ENCODE assay signal across 8 cellular contexts in the genomic region with DNA sequence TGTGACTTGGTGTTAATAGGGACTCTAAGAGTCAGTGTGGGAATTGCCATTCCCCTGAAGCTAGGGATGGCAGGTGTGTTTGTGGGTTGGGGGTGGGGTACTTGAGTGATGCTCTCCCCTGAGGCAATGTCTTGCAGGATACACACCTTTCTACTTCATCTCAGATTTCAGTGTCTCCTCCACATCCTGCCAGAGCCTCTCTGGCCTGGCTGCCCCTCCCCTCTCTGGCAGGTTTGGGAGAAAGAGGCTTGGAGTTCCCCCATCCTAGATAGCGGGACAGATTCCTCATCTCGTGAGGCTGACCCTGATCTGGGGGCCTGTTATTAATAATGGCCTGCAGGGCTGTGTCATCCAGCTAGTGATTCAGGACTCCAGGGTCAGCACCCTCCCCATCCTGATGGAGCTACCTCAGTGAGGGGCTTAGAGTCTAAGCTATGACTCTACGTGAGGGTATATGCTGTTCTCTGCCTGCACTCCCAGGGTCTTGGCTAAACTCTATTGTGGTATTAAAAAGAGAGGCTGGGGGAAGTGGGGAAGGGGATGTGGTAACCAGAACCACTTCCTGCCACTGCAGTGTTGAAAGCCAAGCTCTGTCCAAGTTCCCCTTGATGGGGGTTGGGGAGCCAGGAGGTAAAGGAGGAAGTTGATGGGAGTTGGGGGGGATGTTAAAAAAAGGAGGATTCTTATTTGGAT. TPM values are rescaled to one million over a fixed set of nuclear protein-coding genes. Genes with fewer than 3 reads are reported as not detected.
DNase-seq lines count a peak whose midpoint lies in the region; ATAC-seq and TF ChIP-seq lines count a peak whose summit lies in the region.

No MANE protein-coding gene starts in this region.

- H3K4me1 ChIP-seq in HUES64 (ENCODE audit: insufficient read depth, low read length) (peaks cover 39% of the 10 kb centered on the region), left lung (peaks cover 0 to 95% of the 10 kb centered on the region in 2 donors)

- H3K4me3 ChIP-seq in HUES64 (ENCODE audit: low read length) (peak overlapping the region; percentile 17; the same call in 1 of the 2 replicates), left lung (peak overlapping the region in 1 of 2 donors; percentile 13), WERI-Rb-1 (ENCODE audit: low read depth, low read length) (no peak overlapping the region)

- H3K36me3 Mint-ChIP-seq in CD4-positive, alpha-beta T cell (ENCODE audit: low read depth), result no peaks in the 10 kb centered on the region
- no peaks in the 10 kb centered on the region for H3K36me3 Mint-ChIP-seq in WTC11
- H3K36me3 Mint-ChIP-seq in nephron progenitor cell (ENCODE audit: low read depth), result no peaks in the 10 kb centered on the region

- H3K9me3 ChIP-seq in CD4-positive, alpha-beta T cell (ENCODE audit: control insufficient read depth, low read length), result no peaks in the 10 kb centered on the region
- H3K9me3 ChIP-seq in HUES64 (ENCODE audit: insufficient read depth, low read depth, low read length) (no peaks in the 10 kb centered on the region), left lung (no peaks in the 10 kb centered on the region), WERI-Rb-1 (ENCODE audit: severe bottlenecking) (no peaks in the 10 kb centered on the region)

- H3K36me3 ChIP-seq in HUES64 (ENCODE audit: insufficient read depth, low read length), result no peaks in the 10 kb centered on the region
- H3K36me3 ChIP-seq in left lung, result no peaks in the 10 kb centered on the region
- no peaks in the 10 kb centered on the region for H3K36me3 ChIP-seq in WERI-Rb-1

- peak; percentile 79 for ATAC-seq in CD4-positive, alpha-beta T cell (ENCODE audit: poor library complexity)
- peak; percentile 72 for ATAC-seq in WTC11
- peak; percentile 66 for ATAC-seq in left lung
- no peak for ATAC-seq in HG03457 (IDR thresholded peaks at IDR 0.05; ENCODE audit: unreplicated experiment)
- no peak for ATAC-seq in HG03108 (IDR thresholded peaks at IDR 0.05; ENCODE audit: unreplicated experiment)

- H3K27me3 ChIP-seq in CD4-positive, alpha-beta T cell (ENCODE audit: control insufficient read depth, insufficient read depth, low read length), result peaks cover 12% of the 10 kb centered on the region
- H3K27me3 ChIP-seq in HUES64 (ENCODE audit: insufficient read depth, low read length) (no peaks in the 10 kb centered on the region), left lung (peaks cover 6 to 80% of the 10 kb centered on the region in 2 donors), WERI-Rb-1 (ENCODE audit: insufficient read depth, low read depth, severe bottlenecking) (no peaks in the 10 kb centered on the region)

- peaks cover 84% of the 10 kb centered on the region for H3K4me1 Mint-ChIP-seq in CD4-positive, alpha-beta T cell (ENCODE audit: low read depth)
- H3K4me1 Mint-ChIP-seq in WTC11 (peaks cover 80% of the 10 kb centered on the region), nephron progenitor cell (peaks cover 61% of the 10 kb centered on the region)

- POLR2A ChIA-PET in CD4-positive, alpha-beta T cell (lab: Charles Lee), result interaction anchor here (0.8 to 1.5 kb wide), 8 partner anchors 8 to 359 kb away, joined by 3 to 11 read pairs (median 4); a partner anchor contains a TSS
- POLR2A ChIA-PET in WTC11 (lab: Charles Lee), result no interaction called here

- H3K9me3 Mint-ChIP-seq in CD4-positive, alpha-beta T cell, result no peaks in the 10 kb centered on the region
- H3K9me3 Mint-ChIP-seq in WTC11, result no peaks in the 10 kb centered on the region
- no peaks in the 10 kb centered on the region for H3K9me3 Mint-ChIP-seq in nephron progenitor cell

- peak overlapping the region; percentile 85 for H3K4me3 Mint-ChIP-seq in CD4-positive, alpha-beta T cell
- H3K4me3 Mint-ChIP-seq in WTC11, result peak overlapping the region; percentile 27
- no peak overlapping the region for H3K4me3 Mint-ChIP-seq in nephron progenitor cell

- DNase-seq in CD4-positive, alpha-beta T cell, result peak in 2 of 10 experiments; percentile 18 to 43
- peak; percentile 43 for DNase-seq in WTC11 (ENCODE audit: low spot score)
- DNase-seq in left lung, result peak in 1 of 2 donors; percentile 78
- DNase-seq in nephron progenitor cell, result no peak
- no peak for DNase-seq in WERI-Rb-1

- 35% methylated on average over 3 of the region's 3 CpGs for WGBS in HUES64

- intact Hi-C loops in CD4-positive, alpha-beta T cell (cut with DNase I, micrococcal nuclease), result loop anchor here in 1 of 2 experiments (2.0 kb wide), 1 partner anchor 18 kb away; no protein-coding TSS in a partner anchor
- intact Hi-C loops in left lung (cut with DNase I), result no loop called here

- H3K9ac ChIP-seq in HUES64 (ENCODE audit: low read depth, low read length), result peak overlapping the region; percentile 52

- no peak overlapping the region for H3K27ac ChIP-seq in CD4-positive, alpha-beta T cell (ENCODE audit: low read depth, low read length)
- H3K27ac ChIP-seq in HUES64 (ENCODE audit: low read depth, low read length), result no peak overlapping the region
- peak overlapping the region in 1 of 2 donors; percentile 88 for H3K27ac ChIP-seq in left lung
- no peak overlapping the region for H3K27ac ChIP-seq in WERI-Rb-1

- H3K27ac Mint-ChIP-seq in CD4-positive, alpha-beta T cell, result peak overlapping the region; percentile 88
- H3K27ac Mint-ChIP-seq in WTC11, result peak overlapping the region; percentile 89
- no peak overlapping the region for H3K27ac Mint-ChIP-seq in nephron progenitor cell

- H3K27me3 Mint-ChIP-seq in CD4-positive, alpha-beta T cell, result peaks cover 24% of the 10 kb centered on the region
- peaks cover 4% of the 10 kb centered on the region; the same call in 1 of the 2 replicates for H3K27me3 Mint-ChIP-seq in WTC11 (ENCODE audit: low read depth)
- H3K27me3 Mint-ChIP-seq in nephron progenitor cell (ENCODE audit: low read depth, poor library complexity), result peaks cover 20% of the 10 kb centered on the region

- no peak for TF ChIP-seq CTCF in CD4-positive, alpha-beta T cell (IDR thresholded peaks at IDR 0.05)
- TF ChIP-seq CTCF in WTC11 (IDR thresholded peaks at IDR 0.05) (no peak), left lung (IDR thresholded peaks at IDR 0.05) (no peak), nephron progenitor cell (IDR thresholded peaks at IDR 0.05) (no peak), WERI-Rb-1 (IDR thresholded peaks at IDR 0.05; ENCODE audit: low read depth, low read length) (no peak)

- CTCF ChIA-PET in CD4-positive, alpha-beta T cell (lab: Charles Lee), result interaction anchor here (2.7 to 3.2 kb wide), 2 partner anchors 9 to 18 kb away, joined by 10 to 14 read pairs; no protein-coding TSS in a partner anchor
- CTCF ChIA-PET in WTC11 (lab: Charles Lee), result interaction anchor here (0.6 to 11.0 kb wide), 7 partner anchors 7 to 199 kb away, joined by 3 to 114 read pairs (median 5); no protein-coding TSS in a partner anchor

TF ChIP-seq in WTC11, 78 proteins besides CTCF, POLR2A, EP300 and RAD21 (continues in another document):
- TF ChIP-seq ETV6 (CRISPR knock-in tag; IDR thresholded peaks at IDR 0.05) (no peak), KAT7 (CRISPR knock-in tag; IDR thresholded peaks at IDR 0.05; ENCODE audit: borderline replicate concordance) (no peak), SMAD4 (CRISPR knock-in tag; IDR thresholded peaks at IDR 0.05) (no peak), TP53 (CRISPR knock-in tag; IDR thresholded peaks at IDR 0.05) (no peak), SP1 (CRISPR knock-in tag; conservative IDR thresholded peaks at IDR 0.05) (no peak), CREM (CRISPR knock-in tag; IDR thresholded peaks at IDR 0.05) (no peak), ZBTB21 (CRISPR knock-in tag; IDR thresholded peaks at IDR 0.05; ENCODE audit: borderline replicate concordance) (no peak), SOX15 (CRISPR knock-in tag; IDR thresholded peaks at IDR 0.05) (no peak), ZNF138 (CRISPR knock-in tag; conservative IDR thresholded peaks at IDR 0.05) (no peak), CREB1 (CRISPR knock-in tag; IDR thresholded peaks at IDR 0.05) (no peak)
- TF ChIP-seq, protein P1, sequence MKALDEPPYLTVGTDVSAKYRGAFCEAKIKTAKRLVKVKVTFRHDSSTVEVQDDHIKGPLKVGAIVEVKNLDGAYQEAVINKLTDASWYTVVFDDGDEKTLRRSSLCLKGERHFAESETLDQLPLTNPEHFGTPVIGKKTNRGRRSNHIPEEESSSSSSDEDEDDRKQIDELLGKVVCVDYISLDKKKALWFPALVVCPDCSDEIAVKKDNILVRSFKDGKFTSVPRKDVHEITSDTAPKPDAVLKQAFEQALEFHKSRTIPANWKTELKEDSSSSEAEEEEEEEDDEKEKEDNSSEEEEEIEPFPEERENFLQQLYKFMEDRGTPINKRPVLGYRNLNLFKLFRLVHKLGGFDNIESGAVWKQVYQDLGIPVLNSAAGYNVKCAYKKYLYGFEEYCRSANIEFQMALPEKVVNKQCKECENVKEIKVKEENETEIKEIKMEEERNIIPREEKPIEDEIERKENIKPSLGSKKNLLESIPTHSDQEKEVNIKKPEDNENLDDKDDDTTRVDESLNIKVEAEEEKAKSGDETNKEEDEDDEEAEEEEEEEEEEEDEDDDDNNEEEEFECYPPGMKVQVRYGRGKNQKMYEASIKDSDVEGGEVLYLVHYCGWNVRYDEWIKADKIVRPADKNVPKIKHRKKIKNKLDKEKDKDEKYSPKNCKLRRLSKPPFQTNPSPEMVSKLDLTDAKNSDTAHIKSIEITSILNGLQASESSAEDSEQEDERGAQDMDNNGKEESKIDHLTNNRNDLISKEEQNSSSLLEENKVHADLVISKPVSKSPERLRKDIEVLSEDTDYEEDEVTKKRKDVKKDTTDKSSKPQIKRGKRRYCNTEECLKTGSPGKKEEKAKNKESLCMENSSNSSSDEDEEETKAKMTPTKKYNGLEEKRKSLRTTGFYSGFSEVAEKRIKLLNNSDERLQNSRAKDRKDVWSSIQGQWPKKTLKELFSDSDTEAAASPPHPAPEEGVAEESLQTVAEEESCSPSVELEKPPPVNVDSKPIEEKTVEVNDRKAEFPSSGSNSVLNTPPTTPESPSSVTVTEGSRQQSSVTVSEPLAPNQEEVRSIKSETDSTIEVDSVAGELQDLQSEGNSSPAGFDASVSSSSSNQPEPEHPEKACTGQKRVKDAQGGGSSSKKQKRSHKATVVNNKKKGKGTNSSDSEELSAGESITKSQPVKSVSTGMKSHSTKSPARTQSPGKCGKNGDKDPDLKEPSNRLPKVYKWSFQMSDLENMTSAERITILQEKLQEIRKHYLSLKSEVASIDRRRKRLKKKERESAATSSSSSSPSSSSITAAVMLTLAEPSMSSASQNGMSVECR (CRISPR knock-in tag; IDR thresholded peaks at IDR 0.05; ENCODE audit: borderline replicate concordance), result no peak

RNA-seq across cellular contexts. Expression of a gene that starts 3.7 kb away (rescaled TPM):
- total RNA-seq in CD4-positive, alpha-beta T cell, result 1 to 10 TPM; 1.6 to 2.2 TPM
- 1.8 TPM for polyA plus RNA-seq in HUES64 (2013, experiment 1 of 2)
- 2.2 TPM for polyA plus RNA-seq in HUES64 (2013, experiment 2 of 2)
- total RNA-seq in WTC11 (2021), result 5.8 to 7.1 TPM (median 5.8 TPM) in 3 replicates
- 10 to 100 TPM in 1 of 2 donors, 1 to 10 TPM in 1; 2.5 to 25.8 TPM for total RNA-seq in left lung

RNA-seq across cellular contexts. Expression of a gene that starts 24.1 kb away (rescaled TPM):
- 1 to 10 TPM; 1.3 to 2.4 TPM for total RNA-seq in CD4-positive, alpha-beta T cell
- 5.5 TPM for polyA plus RNA-seq in HUES64 (2013, experiment 1 of 2)
- 8.4 TPM for polyA plus RNA-seq in HUES64 (2013, experiment 2 of 2)
- total RNA-seq in WTC11 (2021) (6.6 to 8.5 TPM (median 7.2 TPM) in 3 replicates), left lung (1 to 10 TPM in 1 of 2 donors, under 1 TPM in 1; 0.71 to 1.5 TPM)

RNA-seq across cellular contexts. Expression of a gene that starts 33.0 kb away (rescaled TPM):
- total RNA-seq in CD4-positive, alpha-beta T cell, result 10 to 100 TPM; 67.3 to 74.6 TPM
- 10.5 TPM for polyA plus RNA-seq in HUES64 (2013, experiment 1 of 2)
- polyA plus RNA-seq in HUES64 (2013, experiment 2 of 2), result 9.1 TPM
- total RNA-seq in WTC11 (2021) (16.3 to 20.0 TPM (median 16.4 TPM) in 3 replicates), left lung (10 to 100 TPM; 15.3 to 23.3 TPM)

Comparison
In these comparisons a context has a peak if more than half of its experiments do, and no peak if none do; other contexts are left out.
1. ATAC-seq: peak in CD4-positive, alpha-beta T cell (single experiment), WTC11 (single experiment) and left lung (single experiment); none in HG03457 (single experiment) and HG03108 (single experiment).